ENCODE assay signal across 22 cellular contexts in the genomic region with DNA sequence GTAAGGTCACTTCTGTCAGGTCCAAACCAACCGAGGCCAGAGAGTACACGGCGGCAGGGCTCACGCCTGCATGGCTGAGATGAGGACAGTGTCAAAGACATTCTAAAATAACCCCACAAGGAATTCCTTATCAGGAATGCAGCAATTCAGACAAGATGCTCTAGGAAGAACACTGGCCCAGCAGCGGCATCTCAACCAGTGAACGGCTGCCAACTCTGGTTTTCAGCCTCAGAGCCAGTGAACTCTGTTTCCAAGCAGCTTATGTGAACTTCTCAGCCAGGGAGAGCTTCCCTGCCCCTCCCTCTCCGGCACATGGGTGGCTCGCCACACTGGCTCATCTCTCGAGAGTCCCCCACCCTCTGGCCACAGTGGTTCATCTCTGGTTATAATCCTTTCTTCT. TPM values are rescaled to one million over a fixed set of nuclear protein-coding genes. Genes with fewer than 3 reads are reported as not detected.
DNase-seq lines count a peak whose midpoint lies in the region; ATAC-seq and TF ChIP-seq lines count a peak whose summit lies in the region.
"Had no signal": no experiment of that assay in that cellular context is flagged by ENCODE, and none has a peak within 500 bp of the region (broad histone marks: within the 10 kb centered on the region; RNA-seq: fewer than 3 reads in every experiment).

No MANE protein-coding gene starts in this region.

- no peak overlapping the region for H2AFZ ChIP-seq in GM23248

- TF ChIP-seq CTCF in endodermal cell (conservative IDR thresholded peaks at IDR 0.05) (no peak), nephron (IDR thresholded peaks at IDR 0.05; ENCODE audit: unreplicated experiment in 3 of 3) (no peak)

- H3K27ac ChIP-seq in GM23248 = no peak overlapping the region
- no peak overlapping the region for H3K27ac ChIP-seq in endodermal cell (ENCODE audit: low read depth, low read length)
- H3K27ac ChIP-seq: 22Rv1, neutrophil, vagina had no signal

- H3K9me3 ChIP-seq in GM23248 (ENCODE audit: low read depth) = no peaks in the 10 kb centered on the region
- no peaks in the 10 kb centered on the region for H3K9me3 ChIP-seq in endodermal cell (ENCODE audit: control insufficient read depth, low read length)
- H3K9me3 ChIP-seq: neutrophil, vagina had no signal

- H3K27ac Mint-ChIP-seq in endodermal cell (peak overlapping the region; percentile 6), nephron (peak overlapping the region in 2 of 3 experiments; percentile 8 to 21)
- H3K27ac Mint-ChIP-seq: activated naive CD8-positive, alpha-beta T cell treated with anti-CD3 and anti-CD28 coated beads, Interleukin-2, amount 50 U/mL, for 24 hours; activated T-cell treated with anti-CD3 and anti-CD28 coated beads, Interleukin-2, amount 50 U/mL, for 24 hours; progenitor cell of endocrine pancreas had no signal

- DNase-seq in DMS 273 (lab: John Stamatoyannopoulos, UW; ENCODE audit: unreplicated experiment) (peak; percentile 48), DMS 273 treated with DMSO at 0.1 percent for 48 hours (lab: John Stamatoyannopoulos, UW) (no peak), GM23248 (peak; percentile 30), endodermal cell (no peak), NOMO-1 (lab: John Stamatoyannopoulos, UW; ENCODE audit: unreplicated experiment in 2 of 2) (no peak), RPMI8226 (no peak)
- DNase-seq: GF-D8, NCI-H510A, T1000 had no signal

- no peaks in the 10 kb centered on the region for H3F3A ChIP-seq in GM23248 (ENCODE audit: insufficient read depth)

- H3K9ac ChIP-seq in GM23248 (no peak overlapping the region), endodermal cell (ENCODE audit: extremely low read depth, low read length, poor library complexity, severe bottlenecking) (no peak overlapping the region)

- no peaks in the 10 kb centered on the region for H3K4me1 Mint-ChIP-seq in endodermal cell
- H3K4me1 Mint-ChIP-seq in nephron = peaks cover 4% of the 10 kb centered on the region

- in situ Hi-C loops in GM23248 (cut with MboI) = no loop called here

- H3K36me3 Mint-ChIP-seq in endodermal cell (ENCODE audit: low read depth) = peaks cover 6% of the 10 kb centered on the region
- no peaks in the 10 kb centered on the region for H3K36me3 Mint-ChIP-seq in nephron (ENCODE audit: low read depth)
- H3K36me3 Mint-ChIP-seq: CD8-positive, alpha-beta T cell had no signal

- no peaks in the 10 kb centered on the region for H3K9me2 ChIP-seq in GM23248 (ENCODE audit: insufficient read depth)

- H3K36me3 ChIP-seq in GM23248 (ENCODE audit: low read depth) = no peaks in the 10 kb centered on the region
- no peaks in the 10 kb centered on the region for H3K36me3 ChIP-seq in endodermal cell (ENCODE audit: control insufficient read depth, insufficient read depth, low read length)
- H3K36me3 ChIP-seq: neutrophil, vagina had no signal

- no peaks in the 10 kb centered on the region for H4K20me1 ChIP-seq in GM23248 (ENCODE audit: insufficient read depth)

- no peak for ATAC-seq in GM21423 (IDR thresholded peaks at IDR 0.05; ENCODE audit: unreplicated experiment)

- H3K27me3 Mint-ChIP-seq in endodermal cell (ENCODE audit: insufficient read depth) (no peaks in the 10 kb centered on the region), nephron (ENCODE audit: low read depth) (peaks cover 7% of the 10 kb centered on the region)
- H3K27me3 Mint-ChIP-seq: progenitor cell of endocrine pancreas had no signal

- no peaks in the 10 kb centered on the region for H3K79me2 ChIP-seq in GM23248 (ENCODE audit: insufficient read depth)

- H3K27me3 ChIP-seq in GM23248 (replicated peaks; ENCODE audit: insufficient read depth) (peaks cover 21% of the 10 kb centered on the region), endodermal cell (ENCODE audit: control insufficient read depth, insufficient read depth, low read length, poor library complexity, severe bottlenecking) (no peaks in the 10 kb centered on the region)
- H3K27me3 ChIP-seq: vagina had no signal

- no peak overlapping the region for H3K4me2 ChIP-seq in GM23248 (ENCODE audit: unreplicated experiment)

- H3K4me3 ChIP-seq in GM23248 (no peak overlapping the region), endodermal cell (ENCODE audit: low read length) (no peak overlapping the region)
- H3K4me3 ChIP-seq: dorsolateral prefrontal cortex, vagina had no signal

- no peak overlapping the region for H3K4me3 Mint-ChIP-seq in endodermal cell
- H3K4me3 Mint-ChIP-seq in nephron = no peak overlapping the region
- H3K4me3 Mint-ChIP-seq: activated CD4-positive, alpha-beta T cell treated with anti-CD3 and anti-CD28 coated beads, Interleukin-2, amount 10 ng/mL, durations not matched to agents 7 days and 5 days; activated naive CD8-positive, alpha-beta T cell treated with anti-CD3 and anti-CD28 coated beads, Interleukin-2, amount 50 U/mL, for 24 hours; activated T-cell treated with anti-CD3 and anti-CD28 coated beads, Interleukin-2, amount 50 U/mL, for 24 hours had no signal

- H3K9me3 Mint-ChIP-seq in endodermal cell = peaks cover 3% of the 10 kb centered on the region
- H3K9me3 Mint-ChIP-seq in nephron = peaks cover 3% of the 10 kb centered on the region
- H3K9me3 Mint-ChIP-seq: activated naive CD8-positive, alpha-beta T cell treated with anti-CD3 and anti-CD28 coated beads, Interleukin-2, amount 50 U/mL, for 24 hours; activated T-cell treated with anti-CD3 and anti-CD28 coated beads, Interleukin-2, amount 50 U/mL, for 24 hours; CD8-positive, alpha-beta T cell had no signal

- no peaks in the 10 kb centered on the region for H3K4me1 ChIP-seq in GM23248 (ENCODE audit: insufficient read depth)
- H3K4me1 ChIP-seq in endodermal cell (ENCODE audit: control insufficient read depth, insufficient read depth, low read length) = no peaks in the 10 kb centered on the region
- H3K4me1 ChIP-seq: vagina had no signal

- WGBS in GM23248 (ENCODE audit: low coverage in 1 of 2, low lambda C conversion rate in 2 of 2, missing lambda C conversion rate in 2 of 2), 2 experiments = 2 to 3% methylated on average over 9 of the region's 9 CpGs
- 87 to 95% methylated on average over 6 to 9 of the region's 9 CpGs for WGBS in endodermal cell (ENCODE audit: insufficient coverage in 1 of 2, insufficient read length in 1 of 2), 2 experiments

RNA-seq across cellular contexts. Expression of a gene that starts 36.9 kb away (rescaled TPM):
- not detected in 2 replicates for total RNA-seq in GM23248 (2014; rRNA removed; shearing (Covaris generic))
- 0.38 TPM in 1 of 2 replicates, not detected in the other for polyA plus RNA-seq in GM23248 (2016; fragmentation: Nextera tagmentation; extraction: Ambion mirVana)
- 10 to 100 TPM; 36.4 to 62.8 TPM for total RNA-seq in endodermal cell
- 111 TPM for polyA plus RNA-seq in endodermal cell (2013, experiment 1 of 2)
- 96.8 TPM for polyA plus RNA-seq in endodermal cell (2013, experiment 2 of 2)
- total RNA-seq: CD8-positive, alpha-beta T cell; endothelial cell of umbilical vein; myocyte had no signal
- polyA plus RNA-seq: endothelial cell of umbilical vein had no signal

Comparison
In these comparisons a context has a peak if more than half of its experiments do, and no peak if none do; other contexts are left out.
1. DNase-seq: peak in DMS 273 (single experiment) and GM23248 (single experiment); none in DMS 273 treated with DMSO at 0.1 percent for 48 hours (single experiment), endodermal cell (single experiment), NOMO-1 (0 of 2) and RPMI8226 (single experiment).
2. RNA of a gene that starts 36.9 kb away (total RNA-seq): 36.4 to 62.8 TPM in endodermal cell; not detected in GM23248; every median in the first group is over 10 times any median in the second.